ENCODE assay signal across 11 cellular contexts in the genomic region with DNA sequence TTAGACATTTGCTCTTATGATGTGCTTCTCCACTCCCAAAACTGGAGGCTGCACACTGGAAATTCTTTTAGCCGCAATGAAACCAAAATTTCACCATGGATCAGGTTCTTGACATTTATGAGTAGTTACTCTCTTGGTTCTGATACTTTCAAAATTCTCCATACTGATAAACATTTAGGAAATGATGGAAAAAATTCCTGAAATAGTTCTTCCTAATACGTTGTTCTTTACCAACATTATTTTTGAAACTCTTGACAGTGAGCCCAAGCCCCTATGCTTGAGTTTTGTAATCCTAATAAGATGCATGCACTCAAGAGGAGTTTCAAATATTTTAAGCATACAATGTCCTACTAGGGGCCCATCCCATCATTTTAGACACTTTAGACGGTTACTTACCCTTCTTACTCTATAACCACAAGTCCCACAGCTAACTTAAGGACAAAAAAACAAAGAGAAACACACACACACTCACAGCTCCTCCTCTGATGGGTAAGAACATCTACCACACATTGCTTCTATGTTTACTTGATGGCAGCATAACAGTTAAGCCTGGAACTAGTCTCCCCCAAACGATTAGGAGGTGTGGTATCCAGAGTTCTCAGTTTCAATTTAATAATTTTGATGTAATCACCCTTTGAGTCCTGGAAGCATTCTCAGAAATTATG. TPM values are rescaled to one million over a fixed set of nuclear protein-coding genes. Genes with fewer than 3 reads are reported as not detected.
DNase-seq lines count a peak whose midpoint lies in the region; ATAC-seq, FAIRE-seq and TF ChIP-seq lines count a peak whose summit lies in the region.
"Had no signal": no experiment of that assay in that cellular context is flagged by ENCODE, and none has a peak within 500 bp of the region (broad histone marks: within the 10 kb centered on the region; RNA-seq: fewer than 3 reads in every experiment).

No MANE protein-coding gene starts in this region.

- H3K27ac Mint-ChIP-seq in HFFc6 (peak overlapping the region; percentile 66), endothelial cell (ENCODE audit: unreplicated experiment) (no peak overlapping the region)
- H3K27ac Mint-ChIP-seq: activated T-helper 1 cell treated with anti-CD3 and anti-CD28 coated beads, Interleukin-12 subunit alpha, Interleukin-12 subunit beta, Interleukin-2, Interleukin-4 antibody, amounts not matched to agents 30 ng/mL and 10 ng/mL and 1 ng/mL, durations not matched to agents 14 hours and 24 hours and 36 hours; dendritic cell treated with granulocyte-macrophage colony-stimulating factor and Interleukin-4, amounts not matched to agents 40 ng/mL and 50 ng/mL, for 4 days had no signal

- dilution Hi-C loops in endothelial cell of umbilical vein (cut with MboI; ENCODE audit: extremely low pct_ligation_motif_present, low sequenced_read_pairs): loop anchor here (25.0 kb wide), 1 partner anchor 122 kb away; the partner anchor contains the start of gene MRPS23

- H3K27me3 ChIP-seq in endothelial cell of umbilical vein (ENCODE audit: control insufficient read depth in 2 of 2, insufficient read depth in 2 of 2, low read length in 2 of 2) (no peaks in the 10 kb centered on the region), neutrophil (no peaks in the 10 kb centered on the region)
- no peaks in the 10 kb centered on the region for H3K27me3 ChIP-seq in effector memory CD4-positive, alpha-beta T cell (replicated peaks; ENCODE audit: control insufficient read depth, insufficient read depth, low read length, poor library complexity, severe bottlenecking)

- H3K27ac ChIP-seq in endothelial cell of umbilical vein (ENCODE audit: insufficient read depth, low read depth, low read length): no peak overlapping the region
- peak overlapping the region; percentile 41 for H3K27ac ChIP-seq in neutrophil
- no peak overlapping the region for H3K27ac ChIP-seq in effector memory CD4-positive, alpha-beta T cell (ENCODE audit: insufficient read depth, low read length, poor library complexity, severe bottlenecking)

- H3K9ac ChIP-seq in endothelial cell of umbilical vein (replicated peaks; ENCODE audit: extremely low read depth, insufficient read depth, low read length): no peak overlapping the region

- H3K4me1 Mint-ChIP-seq in HFFc6 (ENCODE audit: low read depth) (peaks cover 70% of the 10 kb centered on the region), endothelial cell (ENCODE audit: unreplicated experiment) (peaks cover 16% of the 10 kb centered on the region)

- H3K4me3 Mint-ChIP-seq in HFFc6: peak overlapping the region; percentile 96
- no peak overlapping the region for H3K4me3 Mint-ChIP-seq in endothelial cell (ENCODE audit: unreplicated experiment)
- H3K4me3 Mint-ChIP-seq: activated T-helper 1 cell treated with anti-CD3 and anti-CD28 coated beads, Interleukin-12 subunit alpha, Interleukin-12 subunit beta, Interleukin-2, Interleukin-4 antibody, amounts not matched to agents 30 ng/mL and 10 ng/mL and 1 ng/mL, durations not matched to agents 14 hours and 24 hours and 36 hours; dendritic cell treated with granulocyte-macrophage colony-stimulating factor and Interleukin-4, amounts not matched to agents 40 ng/mL and 50 ng/mL, for 4 days had no signal

- H3K4me2 ChIP-seq in endothelial cell of umbilical vein (ENCODE audit: insufficient read depth, low read length): peak overlapping the region; percentile 97

- TF ChIP-seq CTCF in AG10803 (conservative IDR thresholded peaks at IDR 0.05; ENCODE audit: low read length) (no peak), HFFc6 (IDR thresholded peaks at IDR 0.05) (no peak), endothelial cell of umbilical vein (IDR thresholded peaks at IDR 0.05; ENCODE audit: extremely low read depth in 1 of 2, insufficient read depth in 1 of 2, low read depth in 1 of 2, low read length in 2 of 2) (no peak), neutrophil (IDR thresholded peaks at IDR 0.05) (no peak), endothelial cell (IDR thresholded peaks at IDR 0.05; ENCODE audit: unreplicated experiment) (no peak)

- FAIRE-seq in endothelial cell of umbilical vein (lab: Jason Lieb, UNC): no peak

- no peaks in the 10 kb centered on the region for H3K9me3 Mint-ChIP-seq in HFFc6
- no peaks in the 10 kb centered on the region for H3K9me3 Mint-ChIP-seq in endothelial cell (ENCODE audit: unreplicated experiment)
- H3K9me3 Mint-ChIP-seq: activated T-helper 1 cell treated with anti-CD3 and anti-CD28 coated beads, Interleukin-12 subunit alpha, Interleukin-12 subunit beta, Interleukin-2, Interleukin-4 antibody, amounts not matched to agents 30 ng/mL and 10 ng/mL and 1 ng/mL, durations not matched to agents 14 hours and 24 hours and 36 hours; dendritic cell treated with granulocyte-macrophage colony-stimulating factor and Interleukin-4, amounts not matched to agents 40 ng/mL and 50 ng/mL, for 4 days had no signal

- H3K36me3 ChIP-seq in endothelial cell of umbilical vein (ENCODE audit: control insufficient read depth in 2 of 2, extremely low read depth in 1 of 2, insufficient read depth in 2 of 2, low read length in 2 of 2) (peaks cover 5 to 14% of the 10 kb centered on the region in 2 experiments), neutrophil (peaks cover 37% of the 10 kb centered on the region)
- H3K36me3 ChIP-seq in effector memory CD4-positive, alpha-beta T cell (ENCODE audit: control insufficient read depth, insufficient read depth, low read length): peaks cover 22% of the 10 kb centered on the region

- no peak for TF ChIP-seq POLR2A in endothelial cell of umbilical vein (IDR thresholded peaks at IDR 0.05; ENCODE audit: low read depth, low read length)

- H4K20me1 ChIP-seq in endothelial cell of umbilical vein (replicated peaks; ENCODE audit: control insufficient read depth, extremely low read depth, insufficient read depth, low read length): no peaks in the 10 kb centered on the region

- H3K27me3 Mint-ChIP-seq in HFFc6 (ENCODE audit: insufficient read depth): no peaks in the 10 kb centered on the region; the same call in 1 of the 2 replicates
- peaks cover 10% of the 10 kb centered on the region for H3K27me3 Mint-ChIP-seq in endothelial cell (ENCODE audit: unreplicated experiment)
- H3K27me3 Mint-ChIP-seq: dendritic cell treated with granulocyte-macrophage colony-stimulating factor and Interleukin-4, amounts not matched to agents 40 ng/mL and 50 ng/mL, for 4 days had no signal

- DNase-seq in AG10803 (ENCODE audit: low read depth) (peak; percentile 87), HFFc6 (no peak), endothelial cell of umbilical vein (ENCODE audit: low read depth, low spot score) (no peak), C1 segment of cervical spinal cord (lab: John Stamatoyannopoulos, UW) (no peak), endothelial cell (ENCODE audit: low spot score) (no peak)
- DNase-seq in effector memory CD4-positive, alpha-beta T cell: no peak

- CTCF ChIA-PET in endothelial cell of umbilical vein (lab: Charles Lee): interaction anchor here (1.9 to 3.2 kb wide), 6 partner anchors 11 to 125 kb away, joined by 6 to 46 read pairs (median 18); no protein-coding TSS in a partner anchor

- no peak for ATAC-seq in HG03354 (IDR thresholded peaks at IDR 0.05; ENCODE audit: poor library complexity, severe bottlenecking, unreplicated experiment)

- no peak overlapping the region for H2AFZ ChIP-seq in endothelial cell of umbilical vein (ENCODE audit: low read depth, low read length)

- H3K79me2 ChIP-seq in endothelial cell of umbilical vein (ENCODE audit: control insufficient read depth, insufficient read depth, low read length): peaks cover 69% of the 10 kb centered on the region

- peaks cover 20% of the 10 kb centered on the region for H3K36me3 Mint-ChIP-seq in HFFc6 (ENCODE audit: low read depth)
- peaks cover 13% of the 10 kb centered on the region for H3K36me3 Mint-ChIP-seq in endothelial cell (ENCODE audit: low read depth, unreplicated experiment)

- H3K4me3 ChIP-seq in AG10803 (ENCODE audit: low read length) (peak overlapping the region; percentile 25), endothelial cell of umbilical vein (replicated peaks in 1 of 3; ENCODE audit: insufficient read depth in 1 of 3, low read depth in 1 of 3, low read length in 3 of 3) (no peak overlapping the region), neutrophil (ENCODE audit: low read depth in 1 of 2, low read length in 1 of 2) (peak overlapping the region in 1 of 2 experiments; percentile 90)
- H3K4me3 ChIP-seq in effector memory CD4-positive, alpha-beta T cell (ENCODE audit: insufficient read depth, low read depth, low read length, poor library complexity, severe bottlenecking): no peak overlapping the region
- H3K4me3 ChIP-seq: HAP-1 had no signal

- peaks cover 31% of the 10 kb centered on the region for H3K4me1 ChIP-seq in endothelial cell of umbilical vein (ENCODE audit: control insufficient read depth, extremely low read depth, insufficient read depth, low read length)
- peaks cover 56 to 64% of the 10 kb centered on the region in 2 experiments for H3K4me1 ChIP-seq in neutrophil (ENCODE audit: control insufficient read depth in 1 of 2, insufficient read depth in 1 of 2, low read depth in 1 of 2, low read length in 1 of 2)
- H3K4me1 ChIP-seq in effector memory CD4-positive, alpha-beta T cell (ENCODE audit: control insufficient read depth, insufficient read depth, low read length, poor library complexity, severe bottlenecking): peaks cover 16% of the 10 kb centered on the region

- POLR2A ChIA-PET in endothelial cell of umbilical vein (lab: Charles Lee): interaction anchor here (1.2 kb wide), 1 partner anchor 28 kb away, joined by 3 read pairs; no protein-coding TSS in a partner anchor

- no TSS peak for BruUV-seq in endothelial cell of umbilical vein (replicated peaks; lab: Mats Ljungman, UMichigan)

- H3K9me3 ChIP-seq in endothelial cell of umbilical vein (replicated peaks; ENCODE audit: control insufficient read depth, insufficient read depth, low read length) (no peaks in the 10 kb centered on the region), neutrophil (no peaks in the 10 kb centered on the region)
- no peaks in the 10 kb centered on the region for H3K9me3 ChIP-seq in effector memory CD4-positive, alpha-beta T cell (ENCODE audit: control insufficient read depth, low read length)
- H3K9me3 ChIP-seq: HAP-1 had no signal

- intact Hi-C loops in endothelial cell of umbilical vein (cut with micrococcal nuclease): loop anchor here (2.0 kb wide), 1 partner anchor 14 kb away; no protein-coding TSS in a partner anchor

- no peaks in the 10 kb centered on the region for H3K9me1 ChIP-seq in endothelial cell of umbilical vein (replicated peaks; ENCODE audit: control insufficient read depth, extremely low read depth, insufficient read depth, low read length)

RNA-seq across cellular contexts. Expression of gene VEZF1, which starts 3.7 kb away (rescaled TPM):
- 10 to 100 TPM; 41.7 to 56.5 (median 51.8) TPM for total RNA-seq in HFFc6 (2021; fragmentation: NEBNext Ultra II Directional; extraction: Animal tissue kit (Norgen Biotek cat#: 25700))
- total RNA-seq in endothelial cell of umbilical vein (58.2 and 59.0 TPM in 2 replicates), endothelial cell (ENCODE audit: unreplicated experiment) (43.7 TPM)
- 26.9 and 27.8 TPM in 2 replicates for polyA plus RNA-seq in endothelial cell of umbilical vein
- polyA plus RNA-seq in endothelial cell of umbilical vein (2011; cell fraction: cytosol; rRNA removed): 27.0 and 28.4 TPM in 2 replicates
- 31.4 and 38.2 TPM in 2 replicates for polyA plus RNA-seq in endothelial cell of umbilical vein (2011; cell fraction: nucleus; rRNA removed)
- polyA plus RNA-seq in endothelial cell of umbilical vein (2012): 37.4 and 43.1 TPM in 2 replicates
- 57.0 and 59.8 TPM in 2 replicates for polyA minus RNA-seq in endothelial cell of umbilical vein
- polyA minus RNA-seq in endothelial cell of umbilical vein (2011; cell fraction: cytosol; rRNA and poly(A)+ RNA removed): 31.0 TPM
- polyA minus RNA-seq in endothelial cell of umbilical vein (2011; cell fraction: nucleus; rRNA and poly(A)+ RNA removed): 30.9 and 35.3 TPM in 2 replicates

RNA-seq across cellular contexts. Expression of gene SRSF1, which starts 22.7 kb away (rescaled TPM):
- 100 to 1,000 TPM; 216 to 296 (median 271) TPM for total RNA-seq in HFFc6 (2021; fragmentation: NEBNext Ultra II Directional; extraction: Animal tissue kit (Norgen Biotek cat#: 25700))
- total RNA-seq in endothelial cell of umbilical vein (309 and 316 TPM in 2 replicates), endothelial cell (ENCODE audit: unreplicated experiment) (201 TPM)
- 133 and 147 TPM in 2 replicates for polyA plus RNA-seq in endothelial cell of umbilical vein
- 128 and 129 TPM in 2 replicates for polyA plus RNA-seq in endothelial cell of umbilical vein (2011; cell fraction: cytosol; rRNA removed)
- 353 and 457 TPM in 2 replicates for polyA plus RNA-seq in endothelial cell of umbilical vein (2011; cell fraction: nucleus; rRNA removed)
- polyA plus RNA-seq in endothelial cell of umbilical vein (2012): 229 and 250 TPM in 2 replicates
- polyA minus RNA-seq in endothelial cell of umbilical vein: 482 and 618 TPM in 2 replicates
- polyA minus RNA-seq in endothelial cell of umbilical vein (2011; cell fraction: cytosol; rRNA and poly(A)+ RNA removed): 249 TPM
- polyA minus RNA-seq in endothelial cell of umbilical vein (2011; cell fraction: nucleus; rRNA and poly(A)+ RNA removed): 376 and 579 TPM in 2 replicates

RNA-seq across cellular contexts. Expression of gene CUEDC1, which starts 29.1 kb away (rescaled TPM):
- 10 to 100 TPM; 34.0 to 41.0 (median 34.9) TPM for total RNA-seq in HFFc6 (2021; fragmentation: NEBNext Ultra II Directional; extraction: Animal tissue kit (Norgen Biotek cat#: 25700))
- total RNA-seq in endothelial cell of umbilical vein (27.7 and 28.5 TPM in 2 replicates), endothelial cell (ENCODE audit: unreplicated experiment) (13.3 TPM)
- 15.8 and 16.5 TPM in 2 replicates for polyA plus RNA-seq in endothelial cell of umbilical vein
- 17.2 and 18.8 TPM in 2 replicates for polyA plus RNA-seq in endothelial cell of umbilical vein (2011; cell fraction: cytosol; rRNA removed)
- polyA plus RNA-seq in endothelial cell of umbilical vein (2011; cell fraction: nucleus; rRNA removed): 47.0 and 57.2 TPM in 2 replicates
- polyA plus RNA-seq in endothelial cell of umbilical vein (2012): 17.5 and 21.4 TPM in 2 replicates
- 13.2 and 16.3 TPM in 2 replicates for polyA minus RNA-seq in endothelial cell of umbilical vein
- polyA minus RNA-seq in endothelial cell of umbilical vein (2011; cell fraction: cytosol; rRNA and poly(A)+ RNA removed): 1.1 TPM
- polyA minus RNA-seq in endothelial cell of umbilical vein (2011; cell fraction: nucleus; rRNA and poly(A)+ RNA removed): 11.7 and 18.9 TPM in 2 replicates
- total RNA-seq: activated T-helper 1 cell treated with anti-CD3 and anti-CD28 coated beads, Interleukin-12 subunit alpha, Interleukin-12 subunit beta, Interleukin-2, Interleukin-4 antibody, amounts not matched to agents 30 ng/mL and 10 ng/mL and 1 ng/mL, durations not matched to agents 14 hours and 24 hours and 36 hours had no signal
